27 cellular contexts compared by ENCODE assay signal in genomic region chr16:17117906-17118577, GRCh38.
"Had no signal": no experiment of that assay in that cellular context is flagged by ENCODE, and none has a peak within 500 bp of the region (broad histone marks: within the 10 kb centered on the region; RNA-seq: fewer than 3 reads in every experiment).

No MANE protein-coding gene starts in this region.

- H3K27ac Mint-ChIP-seq: dendritic cell treated with granulocyte-macrophage colony-stimulating factor and Interleukin-4, amounts not matched to agents 40 ng/mL and 50 ng/mL, for 4 days; endodermal cell; mesothelial cell of epicardium had no signal

- H3K4me3 Mint-ChIP-seq: dendritic cell treated with granulocyte-macrophage colony-stimulating factor and Interleukin-4, amounts not matched to agents 40 ng/mL and 50 ng/mL, for 4 days; effector memory CD8-positive, alpha-beta T cell; endodermal cell; mesothelial cell of epicardium had no signal

- ATAC-seq: effector memory CD8-positive, alpha-beta T cell; esophagus mucosa; gastrocnemius medialis; heart right ventricle; left cardiac atrium; left lung; left ventricle myocardium superior; lower lobe of right lung; mucosa of descending colon had no signal

- H3K9me3 Mint-ChIP-seq: dendritic cell treated with granulocyte-macrophage colony-stimulating factor and Interleukin-4, amounts not matched to agents 40 ng/mL and 50 ng/mL, for 4 days; effector memory CD8-positive, alpha-beta T cell; endodermal cell had no signal

- H3K4me1 Mint-ChIP-seq: mesothelial cell of epicardium had no signal

- H3K4me3 ChIP-seq: colonic mucosa, esophagus squamous epithelium, gastrocnemius medialis, heart right ventricle, left lung, lower lobe of right lung, mucosa of descending colon had no signal

- FAIRE-seq: endometrium, islet of Langerhans, keratinocyte had no signal

- H3K27me3 ChIP-seq: colonic mucosa, esophagus squamous epithelium, gastrocnemius medialis, heart right ventricle, left lung had no signal

- H3K27me3 Mint-ChIP-seq: dendritic cell treated with granulocyte-macrophage colony-stimulating factor and Interleukin-4, amounts not matched to agents 40 ng/mL and 50 ng/mL, for 4 days; effector memory CD8-positive, alpha-beta T cell had no signal

- H3K9me3 ChIP-seq: colonic mucosa, esophagus squamous epithelium, gastrocnemius medialis, left lung, lower lobe of right lung, mucosa of descending colon had no signal

- DNase-seq: colonic mucosa; cortex of kidney; effector CD8-positive, alpha-beta T cell; effector memory CD8-positive, alpha-beta T cell; endodermal cell; erythroblast; esophagus squamous epithelium; foreskin fibroblast; foreskin melanocyte; gastrocnemius medialis; glutamatergic neuron; head of caudate nucleus; heart right ventricle; hippocampal formation; left cardiac atrium; left lung; left ventricle myocardium superior; lower lobe of right lung; mesenchymal stem cell; mucosa of descending colon had no signal

- H3K36me3 ChIP-seq: colonic mucosa, gastrocnemius medialis, heart right ventricle, lower lobe of right lung had no signal

- H3K27ac ChIP-seq: colonic mucosa, epithelial cell of prostate, esophagus squamous epithelium, gastrocnemius medialis, heart right ventricle, left lung, lower lobe of right lung had no signal

- H3K4me1 ChIP-seq: colonic mucosa, esophagus squamous epithelium, gastrocnemius medialis, heart right ventricle, left lung, lower lobe of right lung had no signal
